Comparison of ENCODE assay signal across 19 cellular contexts in genomic region chr11:134475951-134476350, GRCh38.
"Had no signal": no experiment of that assay in that cellular context is flagged by ENCODE, and none has a peak within 500 bp of the region (broad histone marks: within the 10 kb centered on the region; RNA-seq: fewer than 3 reads in every experiment).

No MANE protein-coding gene starts in this region.

- H3K4me3 ChIP-seq: MG63, SJSA1, SK-N-MC had no signal

- H3K9me3 ChIP-seq: MG63, SJSA1 had no signal

- DNase-seq: NCI-H1092, NCI-H1105 treated with DMSO at 0.1 percent for 48 hours, NCI-H1417 treated with DMSO at 0.1 percent for 48 hours, NCI-H146, NCI-H1694 treated with DMSO at 0.1 percent for 48 hours, NCI-H1930, NCI-H2081, NCI-H2171, NCI-H446, NCI-H510A, NCI-H524 treated with DMSO at 0.1 percent for 48 hours, NCI-H69, NCI-H774, Right ventricle myocardium superior, SIG-M5 had no signal

- H3K27me3 ChIP-seq: MG63, SJSA1 had no signal

- H3K4me1 ChIP-seq: SJSA1 had no signal

- H3K36me3 ChIP-seq: MG63, SJSA1 had no signal

- H3K27ac ChIP-seq: HL-60, SJSA1, SK-N-MC had no signal
